Comparison of ENCODE assay signal across 11 cellular contexts in the genomic region with DNA sequence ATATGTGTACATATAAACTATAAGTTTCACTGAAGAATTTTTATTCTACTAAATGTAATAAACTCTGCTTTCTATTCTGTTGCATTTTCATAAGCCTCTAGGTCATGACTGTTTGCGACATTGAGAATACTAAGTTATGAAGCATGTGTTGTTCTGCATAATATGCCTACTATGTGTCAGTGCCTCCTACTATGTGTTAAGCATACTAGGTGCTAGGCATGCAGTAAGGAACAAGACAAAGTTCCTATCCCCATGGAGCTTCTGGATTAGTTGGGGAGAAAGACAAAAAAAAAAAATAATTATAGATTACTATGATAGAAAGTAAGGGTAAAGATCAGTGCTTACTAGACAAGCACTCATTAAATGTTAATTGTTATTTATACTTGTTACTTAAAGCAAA. TPM values are rescaled to one million over a fixed set of nuclear protein-coding genes. Genes with fewer than 3 reads are reported as not detected.
A peak's percentile ranks its signal among the peaks of the same experiment; 100 is the strongest.
DNase-seq lines count a peak whose midpoint lies in the region; ATAC-seq and TF ChIP-seq lines count a peak whose summit lies in the region.
"Had no signal": no experiment of that assay in that cellular context is flagged by ENCODE, and none has a peak within 500 bp of the region (broad histone marks: within the 10 kb centered on the region; RNA-seq: fewer than 3 reads in every experiment).

No MANE protein-coding gene starts in this region.

- peak overlapping the region in 4 of 7 donors; percentile 20 to 100 (median 97) for H3K4me3 Mint-ChIP-seq in CD8-positive, alpha-beta memory T cell

- CTCF ChIA-PET in CD8-positive, alpha-beta memory T cell (lab: Charles Lee), result no interaction called here

- TF ChIP-seq CTCF in LNCaP clone FGC (IDR thresholded peaks at IDR 0.05; ENCODE audit: control insufficient read depth, extremely low read depth, insufficient read depth), result no peak
- no peak for TF ChIP-seq CTCF in dorsolateral prefrontal cortex (IDR thresholded peaks at IDR 0.05 in 54 of 56, conservative IDR thresholded peaks at IDR 0.05 in 2 of 56; ENCODE audit: low read depth in 1 of 56, partially characterized antibody in 56 of 56)
- no peak for TF ChIP-seq CTCF in neutrophil (IDR thresholded peaks at IDR 0.05)

- peak overlapping the region in 1 of 8 donors; percentile 99 for H3K27ac Mint-ChIP-seq in CD8-positive, alpha-beta memory T cell

- H3K4me1 ChIP-seq in CD8-positive, alpha-beta memory T cell (ENCODE audit: insufficient read depth, low read length), result peaks cover 21% of the 10 kb centered on the region
- H3K4me1 ChIP-seq in neutrophil (ENCODE audit: control insufficient read depth in 1 of 2, insufficient read depth in 1 of 2, low read depth in 1 of 2, low read length in 1 of 2), result peaks cover 46 to 48% of the 10 kb centered on the region in 2 experiments

- no peak for DNase-seq in CD8-positive, alpha-beta memory T cell
- DNase-seq in LNCaP clone FGC (ENCODE audit: low read depth) (no peak), dorsolateral prefrontal cortex (no peak)
- no peak for DNase-seq in stimulated activated naive CD4-positive, alpha-beta T cell (lab: John Stamatoyannopoulos, UW)
- DNase-seq: activated effector memory CD4-positive, alpha-beta T cell treated with anti-CD3 and anti-CD28 coated beads, Interleukin-2, amount 50 U/mL, for 16 hours; dermis blood vessel endothelial cell; stimulated activated CD4-positive, alpha-beta T cell treated with anti-CD3 and anti-CD28 coated beads, Interleukin-4, amount 100 ng/mL, for 24 hours had no signal

- H3K27me3 Mint-ChIP-seq in CD8-positive, alpha-beta memory T cell, result peaks cover 0 to 12% of the 10 kb centered on the region in 2 donors

- no peak overlapping the region for H3K27ac ChIP-seq in CD8-positive, alpha-beta memory T cell (ENCODE audit: low read depth, low read length)
- H3K27ac ChIP-seq in dorsolateral prefrontal cortex, result peak overlapping the region in 7 of 59 donors; percentile 86 to 99 (median 99)
- H3K27ac ChIP-seq in neutrophil, result peak overlapping the region; percentile 97

- intact Hi-C loops in dorsolateral prefrontal cortex (cut with DNase I), result loop anchor here (5.0 to 10.0 kb wide), 2 partner anchors 60 to 432 kb away; no protein-coding TSS in a partner anchor

- H3K36me3 Mint-ChIP-seq in CD8-positive, alpha-beta memory T cell, result peaks cover 0 to 24% (median 2%) of the 10 kb centered on the region in 3 donors

- ATAC-seq in HG02885 (IDR thresholded peaks at IDR 0.05; ENCODE audit: poor library complexity, unreplicated experiment) (no peak), GM21825 (IDR thresholded peaks at IDR 0.05; ENCODE audit: unreplicated experiment) (no peak)

- H3K4me1 Mint-ChIP-seq in CD8-positive, alpha-beta memory T cell, result peaks cover 34 to 51% (median 49%) of the 10 kb centered on the region in 3 donors

- H3K4me3 ChIP-seq in CD8-positive, alpha-beta memory T cell (ENCODE audit: low read length), result no peak overlapping the region
- H3K4me3 ChIP-seq in LNCaP clone FGC (ENCODE audit: low read depth, low read length), result peak overlapping the region; percentile 87
- H3K4me3 ChIP-seq in dorsolateral prefrontal cortex, result peak overlapping the region in 52 of 59 donors; percentile 69 to 97 (median 86)
- no peak overlapping the region for H3K4me3 ChIP-seq in neutrophil (ENCODE audit: low read depth in 1 of 2, low read length in 1 of 2)

- H3K27me3 ChIP-seq in CD8-positive, alpha-beta memory T cell (ENCODE audit: insufficient read depth, low read length, poor library complexity, severe bottlenecking), result no peaks in the 10 kb centered on the region
- H3K27me3 ChIP-seq in dorsolateral prefrontal cortex, result no peaks in the 10 kb centered on the region
- no peaks in the 10 kb centered on the region for H3K27me3 ChIP-seq in neutrophil
- H3K27me3 ChIP-seq: suprapubic skin had no signal

- H3K9me3 ChIP-seq in CD8-positive, alpha-beta memory T cell (ENCODE audit: low read length), result no peaks in the 10 kb centered on the region
- H3K9me3 ChIP-seq in neutrophil, result no peaks in the 10 kb centered on the region
- H3K9me3 ChIP-seq: suprapubic skin had no signal

- no peaks in the 10 kb centered on the region for H3K9me3 Mint-ChIP-seq in CD8-positive, alpha-beta memory T cell

- no peaks in the 10 kb centered on the region for H3K36me3 ChIP-seq in CD8-positive, alpha-beta memory T cell (ENCODE audit: insufficient read depth, low read length)
- no peaks in the 10 kb centered on the region for H3K36me3 ChIP-seq in neutrophil
- H3K36me3 ChIP-seq: suprapubic skin had no signal

- POLR2A ChIA-PET in CD8-positive, alpha-beta memory T cell (lab: Charles Lee), result no interaction called here

RNA-seq across cellular contexts. Expression of gene SDCCAG8, which starts 1.3 kb away (rescaled TPM):
- 10 to 100 TPM; 17.8 to 18.3 TPM for total RNA-seq in CD8-positive, alpha-beta memory T cell
- 22.3 TPM for polyA plus RNA-seq in CD8-positive, alpha-beta memory T cell
- 100 to 1,000 TPM in 15 of 120 experiments, 10 to 100 TPM in 105; 60.3 to 122 (median 85.0) TPM for total RNA-seq in dorsolateral prefrontal cortex

RNA-seq across cellular contexts. Expression of gene CEP170, which starts 2.1 kb away (rescaled TPM):
- 10 to 100 TPM; 29.9 to 36.5 TPM for total RNA-seq in CD8-positive, alpha-beta memory T cell
- 7.4 TPM for polyA plus RNA-seq in CD8-positive, alpha-beta memory T cell
- total RNA-seq in dorsolateral prefrontal cortex, result 100 to 1,000 TPM; 123 to 223 (median 176) TPM

Comparison
In these comparisons a context has a peak if more than half of its experiments do, and no peak if none do; other contexts are left out.
1. H3K4me3 ChIP-seq: peak in LNCaP clone FGC (single experiment) and dorsolateral prefrontal cortex (52 of 59); none in CD8-positive, alpha-beta memory T cell (single experiment) and neutrophil (0 of 2).